Comparison of ENCODE assay signal across 25 cellular contexts in genomic region chr22:37822079-37822833, GRCh38. TPM values are rescaled to one million over a fixed set of nuclear protein-coding genes. Genes with fewer than 3 reads are reported as not detected.
A peak's percentile ranks its signal among the peaks of the same experiment; 100 is the strongest.
DNase-seq lines count a peak whose midpoint lies in the region; ATAC-seq, FAIRE-seq and TF ChIP-seq lines count a peak whose summit lies in the region.
"Had no signal": no experiment of that assay in that cellular context is flagged by ENCODE, and none has a peak within 500 bp of the region (broad histone marks: within the 10 kb centered on the region; RNA-seq: fewer than 3 reads in every experiment).

No MANE protein-coding gene starts in this region.

- H4K8ac ChIP-seq in IMR-90 (ENCODE audit: low read depth in 2 of 2, low read length in 2 of 2) (no peak overlapping the region), H1 (ENCODE audit: extremely low read depth, insufficient read depth, low read length) (peak overlapping the region; percentile 62)

- peak overlapping the region; percentile 97; the same call in 1 of the 2 replicates for H2BK12ac ChIP-seq in H1 (ENCODE audit: low read depth, low read length)

- peak overlapping the region; percentile 13 for H3K4me3 Mint-ChIP-seq in natural killer cell treated with Interleukin-12 subunit alpha and Interleukin-12 subunit beta and Interleukin-15 and Interleukin-18, amount 100 ng/mL, for 72 hours
- H3K4me3 Mint-ChIP-seq: activated T-cell treated with anti-CD3 and anti-CD28 coated beads, Interleukin-2, amount 50 U/mL, for 72 hours; CD8-positive, alpha-beta T cell; dendritic cell treated with granulocyte-macrophage colony-stimulating factor and Interleukin-4, amounts not matched to agents 40 ng/mL and 50 ng/mL, for 4 days had no signal

- H3K36me3 Mint-ChIP-seq in natural killer cell treated with Interleukin-12 subunit alpha and Interleukin-12 subunit beta and Interleukin-15 and Interleukin-18, amount 100 ng/mL, for 72 hours = no peaks in the 10 kb centered on the region
- H3K36me3 Mint-ChIP-seq: CD8-positive, alpha-beta T cell had no signal

- no peak for TF ChIP-seq EP300 in H1 (IDR thresholded peaks at IDR 0.05; ENCODE audit: borderline replicate concordance in 1 of 2, low read depth in 2 of 2, low read length in 2 of 2)

- DNase-seq in ELF-1 (ENCODE audit: low read depth, low spot score) = peak; percentile 52
- no peak for DNase-seq in IMR-90
- DNase-seq in H1 (ENCODE audit: low read depth in 1 of 2, low spot score in 2 of 2) = peak in 1 of 2 experiments; percentile 62
- DNase-seq in natural killer cell treated with Interleukin-12 subunit alpha and Interleukin-12 subunit beta and Interleukin-15 and Interleukin-18, amount 100 ng/mL, for 72 hours (ENCODE audit: low spot score) = no peak
- no peak for DNase-seq in MG63
- no peak for DNase-seq in MV-4-11 (lab: John Stamatoyannopoulos, UW)
- no peak for DNase-seq in body of pancreas
- no peak for DNase-seq in NCI-H187 (lab: John Stamatoyannopoulos, UW)
- DNase-seq: activated CD4-positive, alpha-beta T cell treated with anti-CD3 and anti-CD28 coated beads for 4 hours; activated naive CD4-positive, alpha-beta T cell treated with anti-CD3 and anti-CD28 coated beads, Interleukin-2, amount 50 U/mL, for 16 hours; activated T-cell treated with anti-CD3 and anti-CD28 coated beads, Interleukin-2, amount 50 U/mL, for 72 hours; caudate nucleus; CD8-positive, alpha-beta T cell; DND-41; MM.1S; NCI-H1436 treated with DMSO at 0.1 percent for 48 hours; NCI-H2171; NCI-H69; small intestine; stimulated activated CD4-positive, alpha-beta T cell treated with anti-CD3 and anti-CD28 coated beads, Interleukin-2, amount 100 ng/mL, for 48 hours; stimulated activated naive CD4-positive, alpha-beta T cell treated with Interleukin-2 at 50 U/mL for 16 hours had no signal

- TF ChIP-seq CTCF in IMR-90 (conservative IDR thresholded peaks at IDR 0.05; ENCODE audit: low read depth, low read length) = no peak
- peak in 2 of 3 experiments; percentile 25 to 33; a peak in 2 of 4 replicates for TF ChIP-seq CTCF in H1 (IDR thresholded peaks at IDR 0.05; ENCODE audit: control extremely low read depth in 1 of 3, insufficient read depth in 1 of 3, low read depth in 1 of 3, low read length in 3 of 3)
- TF ChIP-seq CTCF in body of pancreas (IDR thresholded peaks at IDR 0.05) = no peak

- H3K4me1 ChIP-seq in IMR-90 (ENCODE audit: control insufficient read depth, insufficient read depth, low read length) (peaks cover 10% of the 10 kb centered on the region), H1 (replicated peaks in 1 of 4; ENCODE audit: control insufficient read depth in 3 of 4, insufficient read depth in 4 of 4, low read length in 3 of 4) (peaks cover 5 to 40% (median 27%) of the 10 kb centered on the region in 4 experiments), body of pancreas (peaks cover 18% of the 10 kb centered on the region)

- no peak overlapping the region for H3K27ac Mint-ChIP-seq in natural killer cell treated with Interleukin-12 subunit alpha and Interleukin-12 subunit beta and Interleukin-15 and Interleukin-18, amount 100 ng/mL, for 72 hours
- H3K27ac Mint-ChIP-seq: activated T-cell treated with anti-CD3 and anti-CD28 coated beads, Interleukin-2, amount 50 U/mL, for 72 hours; CD8-positive, alpha-beta T cell; dendritic cell treated with granulocyte-macrophage colony-stimulating factor and Interleukin-4, amounts not matched to agents 40 ng/mL and 50 ng/mL, for 4 days had no signal

- H4K5ac ChIP-seq in IMR-90 (ENCODE audit: low read depth, low read length) = no peak overlapping the region
- H4K5ac ChIP-seq in H1 (ENCODE audit: insufficient read length, low read depth, low read length) = peak overlapping the region; percentile 33

- BruUV-seq in IMR-90 (replicated peaks; lab: Mats Ljungman, UMichigan) = no TSS peak

- H3K4ac ChIP-seq in IMR-90 (ENCODE audit: low read depth, low read length) (no peak overlapping the region), H1 (replicated peaks; ENCODE audit: insufficient read length, low read depth, low read length) (no peak overlapping the region)

- ATAC-seq in IMR-90 (ENCODE audit: low read depth) = no peak
- ATAC-seq in natural killer cell treated with Interleukin-12 subunit alpha and Interleukin-12 subunit beta and Interleukin-15 and Interleukin-18, amount 100 ng/mL, for 72 hours = no peak
- ATAC-seq in body of pancreas = no peak
- ATAC-seq: activated T-cell treated with anti-CD3 and anti-CD28 coated beads, Interleukin-2, amount 50 U/mL, for 72 hours; CD8-positive, alpha-beta T cell; left lung had no signal

- H3K14ac ChIP-seq in IMR-90 (replicated peaks; ENCODE audit: low read depth, low read length) (no peak overlapping the region), H1 (ENCODE audit: insufficient read length) (no peak overlapping the region)

- TF ChIP-seq RAD21 in IMR-90 (IDR thresholded peaks at IDR 0.05; ENCODE audit: low read length) (no peak), H1 (IDR thresholded peaks at IDR 0.05 in 1 of 2, conservative IDR thresholded peaks at IDR 0.05 in 1 of 2; ENCODE audit: low read depth in 2 of 2, low read length in 2 of 2) (peak in 1 of 2 experiments; percentile 32; a peak in 1 of 4 replicates)

- H3K9me3 ChIP-seq in IMR-90 (ENCODE audit: control insufficient read depth, insufficient read depth, low read length) (no peaks in the 10 kb centered on the region), H1 (ENCODE audit: insufficient read depth in 2 of 2, low read depth in 1 of 2, low read length in 1 of 2) (no peaks in the 10 kb centered on the region), MG63 (no peaks in the 10 kb centered on the region), body of pancreas (no peaks in the 10 kb centered on the region)
- H3K9me3 ChIP-seq: left lung had no signal

- H2AFZ ChIP-seq in IMR-90 (replicated peaks; ENCODE audit: low read length, poor library complexity) (peak overlapping the region; percentile 26), H1 (ENCODE audit: low read length) (0 out of 2 replicates have a peak overlapping the region, but pooled peaks have one; percentile 17)

- CTCF ChIA-PET in IMR-90 (lab: Yijun Ruan, JAX) (no interaction called here), H1 (lab: Charles Lee; ENCODE audit: partially characterized antibody) (interaction anchor here (1.1 to 3.1 kb wide), 5 partner anchors 12 to 252 kb away, joined by 3 to 17 read pairs (median 4); no protein-coding TSS in a partner anchor)

- no peaks in the 10 kb centered on the region for H3K79me1 ChIP-seq in IMR-90 (ENCODE audit: low read depth in 1 of 2, low read length in 2 of 2)
- no peaks in the 10 kb centered on the region for H3K79me1 ChIP-seq in H1 (ENCODE audit: low read depth, low read length)

- no peak overlapping the region for H4K91ac ChIP-seq in IMR-90 (ENCODE audit: insufficient read depth, low read depth, low read length)
- H4K91ac ChIP-seq in H1 (replicated peaks; ENCODE audit: insufficient read length, low read length) = peak overlapping the region; percentile 22

- H3K9me1 ChIP-seq in IMR-90 (ENCODE audit: insufficient read depth, low read length) = no peaks in the 10 kb centered on the region

- H3K4me2 ChIP-seq in IMR-90 (ENCODE audit: low read depth, low read length) = no peak overlapping the region
- H3K4me2 ChIP-seq in H1 (ENCODE audit: insufficient read depth in 1 of 2, low read depth in 2 of 2, low read length in 2 of 2) = peak overlapping the region; percentile 51 to 56

- 38% methylated on average over 2 of the region's 8 CpGs; no CpG with 5 or more reads in 1 of the 2 experiments for WGBS in IMR-90 (ENCODE audit: extremely low coverage in 2 of 2, insufficient read length in 1 of 2), 2 experiments
- 63% methylated on average over 7 of the region's 8 CpGs; no CpG with 5 or more reads in 1 of the 2 experiments for WGBS in H1 (ENCODE audit: extremely low coverage in 1 of 2, insufficient coverage in 1 of 2, insufficient read length in 1 of 2, insufficient replicate concordance in 2 of 2, low coverage in 1 of 2, low lambda C conversion rate in 2 of 2, missing lambda C conversion rate in 1 of 2), 2 experiments
- WGBS in body of pancreas, 2 donors = 35 to 49% methylated on average over 6 to 8 of the region's 8 CpGs

- in situ Hi-C loops in IMR-90 (cut with MboI; ENCODE audit: low sequenced_read_pairs) = no loop called here

- H3K23ac ChIP-seq in IMR-90 (ENCODE audit: low read depth, low read length) (no peak overlapping the region), H1 (ENCODE audit: insufficient read length) (no peak overlapping the region)

- intact Hi-C loops in IMR-90 (cut with micrococcal nuclease) = no loop called here
- intact Hi-C loops in body of pancreas (cut with DNase I) = loop anchor here (5.0 kb wide), 1 partner anchor 135 kb away; no protein-coding TSS in a partner anchor

- H2BK20ac ChIP-seq in IMR-90 (ENCODE audit: low read depth, low read length) (no peak overlapping the region), H1 (ENCODE audit: low read length) (no peak overlapping the region; the same call in 1 of the 2 replicates)

- FAIRE-seq in H1 (lab: Jason Lieb, UNC) = peak; percentile 66
- FAIRE-seq: GM12892, small intestine had no signal

- no peaks in the 10 kb centered on the region for H3K9me3 Mint-ChIP-seq in natural killer cell treated with Interleukin-12 subunit alpha and Interleukin-12 subunit beta and Interleukin-15 and Interleukin-18, amount 100 ng/mL, for 72 hours
- H3K9me3 Mint-ChIP-seq: activated T-cell treated with anti-CD3 and anti-CD28 coated beads, Interleukin-2, amount 50 U/mL, for 72 hours; CD8-positive, alpha-beta T cell; dendritic cell treated with granulocyte-macrophage colony-stimulating factor and Interleukin-4, amounts not matched to agents 40 ng/mL and 50 ng/mL, for 4 days had no signal

- POLR2A ChIA-PET in IMR-90 (lab: Charles Lee; ENCODE audit: unreplicated experiment) (no interaction called here), H1 (lab: Charles Lee; ENCODE audit: partially characterized antibody) (interaction anchor here (0.8 to 5.4 kb wide), 13 partner anchors 12 to 132 kb away, joined by 3 to 65 read pairs (median 6); partner anchors contain the start of genes ANKRD54, C22orf23, EIF3L and GCAT)

- no peak overlapping the region for H2AK9ac ChIP-seq in IMR-90 (replicated peaks; ENCODE audit: low read depth, low read length, poor library complexity)

- H2BK15ac ChIP-seq in IMR-90 (ENCODE audit: low read depth, low read length) (no peak overlapping the region), H1 (ENCODE audit: low read length) (peak overlapping the region; percentile 92)

- H3K56ac ChIP-seq in IMR-90 (ENCODE audit: extremely low read depth, insufficient read depth, low read length) = no peak overlapping the region
- H3K56ac ChIP-seq in H1 (replicated peaks; ENCODE audit: insufficient read length, low read depth, low read length) = no peak overlapping the region

- no peak overlapping the region for H2BK5ac ChIP-seq in IMR-90 (ENCODE audit: low read depth, low read length, poor library complexity, severe bottlenecking)
- peak overlapping the region; percentile 61; the same call in 1 of the 2 replicates for H2BK5ac ChIP-seq in H1 (ENCODE audit: low read depth, low read length)

- H2BK120ac ChIP-seq in IMR-90 (ENCODE audit: low read depth, low read length) (no peak overlapping the region), H1 (replicated peaks; ENCODE audit: low read depth, low read length) (no peak overlapping the region)

- H3K23me2 ChIP-seq in H1 (ENCODE audit: low read depth, low read length) = peaks cover 18% of the 10 kb centered on the region

- H3K27ac ChIP-seq in IMR-90 (ENCODE audit: insufficient read depth, low read length) (no peak overlapping the region), H1 (ENCODE audit: low read depth, low read length) (no peak overlapping the region), body of pancreas (no peak overlapping the region)
- H3K27ac ChIP-seq: left lung had no signal

- H3K27me3 ChIP-seq in IMR-90 (ENCODE audit: control insufficient read depth, insufficient read depth, low read length) (peaks cover 30% of the 10 kb centered on the region), H1 (replicated peaks in 1 of 4; ENCODE audit: control insufficient read depth in 3 of 4, extremely low read depth in 1 of 4, insufficient read depth in 3 of 4, low read length in 3 of 4) (peaks cover 8 to 44% (median 41%) of the 10 kb centered on the region in 4 experiments), MG63 (no peaks in the 10 kb centered on the region), body of pancreas (no peaks in the 10 kb centered on the region)

- H3K79me2 ChIP-seq in H1 (ENCODE audit: control insufficient read depth in 1 of 2, insufficient read depth in 2 of 2, low read length in 2 of 2) = no peaks in the 10 kb centered on the region

- peaks cover 8 to 21% of the 10 kb centered on the region in 2 donors for H3K27me3 Mint-ChIP-seq in natural killer cell treated with Interleukin-12 subunit alpha and Interleukin-12 subunit beta and Interleukin-15 and Interleukin-18, amount 100 ng/mL, for 72 hours

- H3K9ac ChIP-seq in IMR-90 (ENCODE audit: low read depth, low read length) (no peak overlapping the region), H1 (replicated peaks in 1 of 4; ENCODE audit: extremely low read depth in 1 of 4, low read depth in 3 of 4, low read length in 3 of 4) (no peak overlapping the region; a peak in 1 of 7 replicates)

- H2AK5ac ChIP-seq in IMR-90 (ENCODE audit: low read depth, low read length) (no peak overlapping the region), H1 (ENCODE audit: low read depth, low read length) (0 out of 2 replicates have a peak overlapping the region, but pooled peaks have one; percentile 17)

- H4K20me1 ChIP-seq in IMR-90 (ENCODE audit: insufficient read depth, low read length) (no peaks in the 10 kb centered on the region), H1 (replicated peaks in 1 of 2; ENCODE audit: control insufficient read depth in 1 of 2, insufficient read depth in 2 of 2, low read length in 2 of 2) (no peaks in the 10 kb centered on the region)

- H3K4me3 ChIP-seq in IMR-90 (ENCODE audit: insufficient read depth, low read depth, low read length) (no peak overlapping the region), H1 (ENCODE audit: extremely low read depth in 1 of 4, insufficient read depth in 2 of 4, low read depth in 3 of 4, low read length in 4 of 4) (peak overlapping the region in 1 of 4 experiments; percentile 34; a peak in 1 of 8 replicates), MG63 (no peak overlapping the region), body of pancreas (no peak overlapping the region)
- H3K4me3 ChIP-seq: left lung had no signal

- TF ChIP-seq POLR2A in IMR-90 (IDR thresholded peaks at IDR 0.05; ENCODE audit: low read depth, low read length) = no peak
- no peak for TF ChIP-seq POLR2A in H1 (IDR thresholded peaks at IDR 0.05; ENCODE audit: control extremely low read depth in 1 of 2, low read depth in 2 of 2, low read length in 2 of 2)
- TF ChIP-seq POLR2A in body of pancreas (IDR thresholded peaks at IDR 0.05) = no peak

- dilution Hi-C loops in IMR-90 (cut with HindIII; ENCODE audit: low sequenced_read_pairs, unreplicated experiment) = no loop called here

- H3K36me3 ChIP-seq in IMR-90 (ENCODE audit: control insufficient read depth, insufficient read depth, low read length) (no peaks in the 10 kb centered on the region), H1 (ENCODE audit: control insufficient read depth in 2 of 4, insufficient read depth in 4 of 4, low read length in 3 of 4) (no peaks in the 10 kb centered on the region), MG63 (no peaks in the 10 kb centered on the region), body of pancreas (replicated peaks in 1 of 2; ENCODE audit: insufficient read depth in 1 of 2, low read depth in 2 of 2) (no peaks in the 10 kb centered on the region)
- H3K36me3 ChIP-seq: left lung had no signal

- peaks cover 5 to 13% of the 10 kb centered on the region in 2 donors for H3K4me1 Mint-ChIP-seq in natural killer cell treated with Interleukin-12 subunit alpha and Interleukin-12 subunit beta and Interleukin-15 and Interleukin-18, amount 100 ng/mL, for 72 hours (ENCODE audit: low read depth in 2 of 2)

- H3K18ac ChIP-seq in IMR-90 (ENCODE audit: low read depth, low read length) (no peak overlapping the region), H1 (ENCODE audit: extremely low read depth, low read length) (peak overlapping the region; percentile 42)

RNA-seq across cellular contexts. Expression of gene GALR3, which starts 0.9 kb away (rescaled TPM):
- total RNA-seq in IMR-90 (2012; rRNA removed) (not detected in 2 replicates), body of pancreas (not detected)
- polyA plus RNA-seq in IMR-90 (2012; rRNA removed) (not detected in 2 replicates), H1 (2011; rRNA removed) (0.77 and 1.1 TPM in 2 replicates)
- polyA plus RNA-seq in IMR-90 (2012; cell fraction: cytosol; rRNA removed) = not detected in 2 replicates
- 0.15 TPM in 1 of 2 replicates, not detected in the other for polyA plus RNA-seq in IMR-90 (2012; cell fraction: nucleus; rRNA removed; ENCODE audit: low replicate concordance)
- total RNA-seq in H1 (2021; fragmentation: NEBNext Ultra II Directional; extraction: Animal tissue kit (Norgen Biotek cat#: 25700)) = 0.46 and 0.84 TPM in 2 replicates
- polyA plus RNA-seq in H1 (2011; cell fraction: cytosol; rRNA removed) = 0.54 TPM
- polyA plus RNA-seq in H1 (2011; cell fraction: nucleus; rRNA removed) = 1.7 TPM
- polyA plus RNA-seq in H1 (2012, experiment 1 of 2) = 0.42 to 0.76 TPM (median 0.59 TPM) in 3 of 4 replicates, not detected in the other
- polyA plus RNA-seq in H1 (2012, experiment 2 of 2) = 0.26 TPM
- 0.45 TPM for polyA plus RNA-seq in H1 (2013, experiment 1 of 2)
- polyA plus RNA-seq in H1 (2013, experiment 2 of 2) = 0.64 TPM
- polyA minus RNA-seq in H1 (2011; rRNA and poly(A)+ RNA removed) = 0.39 TPM in 1 of 2 replicates, not detected in the other
- not detected for polyA minus RNA-seq in H1 (2011; cell fraction: cytosol; rRNA and poly(A)+ RNA removed)
- polyA minus RNA-seq in H1 (2011; cell fraction: nucleus; rRNA and poly(A)+ RNA removed) = 0.60 TPM
- total RNA-seq in natural killer cell treated with Interleukin-12 subunit alpha and Interleukin-12 subunit beta and Interleukin-15 and Interleukin-18, amount 100 ng/mL, for 72 hours = not detected
- not detected in 2 replicates for total RNA-seq in MG63 (2014; rRNA removed; shearing (Covaris generic); ENCODE audit: low replicate concordance)
- total RNA-seq: CD8-positive, alpha-beta T cell; left lung had no signal
- polyA plus RNA-seq: small intestine, thymus had no signal

RNA-seq across cellular contexts. Expression of gene GCAT, which starts 14.5 kb away (rescaled TPM):
- total RNA-seq in IMR-90 (2012; rRNA removed) (25.6 and 32.3 TPM in 2 replicates), body of pancreas (10 to 100 TPM; 31.6 to 42.5 TPM)
- polyA plus RNA-seq in IMR-90 (2012; rRNA removed) (20.6 and 26.2 TPM in 2 replicates), H1 (2011; rRNA removed) (47.5 and 51.7 TPM in 2 replicates)
- polyA plus RNA-seq in IMR-90 (2012; cell fraction: cytosol; rRNA removed) = 18.9 and 29.8 TPM in 2 replicates
- polyA plus RNA-seq in IMR-90 (2012; cell fraction: nucleus; rRNA removed; ENCODE audit: low replicate concordance) = 15.8 and 38.2 TPM in 2 replicates
- total RNA-seq in H1 (2021; fragmentation: NEBNext Ultra II Directional; extraction: Animal tissue kit (Norgen Biotek cat#: 25700)) = 24.3 and 24.5 TPM in 2 replicates
- 36.8 TPM for polyA plus RNA-seq in H1 (2011; cell fraction: cytosol; rRNA removed)
- polyA plus RNA-seq in H1 (2011; cell fraction: nucleus; rRNA removed) = 61.9 TPM
- polyA plus RNA-seq in H1 (2012, experiment 1 of 2) = 19.8 to 42.1 TPM (median 35.7 TPM) in 4 replicates
- polyA plus RNA-seq in H1 (2012, experiment 2 of 2) = 34.4 TPM
- polyA plus RNA-seq in H1 (2013, experiment 1 of 2) = 23.2 TPM
- 23.4 TPM for polyA plus RNA-seq in H1 (2013, experiment 2 of 2)
- 17.4 and 19.2 TPM in 2 replicates for polyA minus RNA-seq in H1 (2011; rRNA and poly(A)+ RNA removed)
- polyA minus RNA-seq in H1 (2011; cell fraction: cytosol; rRNA and poly(A)+ RNA removed) = 37.1 TPM
- 17.9 TPM for polyA minus RNA-seq in H1 (2011; cell fraction: nucleus; rRNA and poly(A)+ RNA removed)
- total RNA-seq in natural killer cell treated with Interleukin-12 subunit alpha and Interleukin-12 subunit beta and Interleukin-15 and Interleukin-18, amount 100 ng/mL, for 72 hours = 10 to 100 TPM; 11.5 to 12.3 TPM
- 23.6 and 39.4 TPM in 2 replicates for total RNA-seq in MG63 (2014; rRNA removed; shearing (Covaris generic); ENCODE audit: low replicate concordance)

RNA-seq across cellular contexts. Expression of gene ANKRD54, which starts 21.9 kb away (rescaled TPM):
- 18.5 and 20.3 TPM in 2 replicates for total RNA-seq in IMR-90 (2012; rRNA removed)
- polyA plus RNA-seq in IMR-90 (2012; rRNA removed) = 31.3 and 31.5 TPM in 2 replicates
- 27.1 and 36.8 TPM in 2 replicates for polyA plus RNA-seq in IMR-90 (2012; cell fraction: cytosol; rRNA removed)
- polyA plus RNA-seq in IMR-90 (2012; cell fraction: nucleus; rRNA removed; ENCODE audit: low replicate concordance) = 46.2 and 142 TPM in 2 replicates
- 13.3 and 13.7 TPM in 2 replicates for total RNA-seq in H1 (2021; fragmentation: NEBNext Ultra II Directional; extraction: Animal tissue kit (Norgen Biotek cat#: 25700))
- 16.7 and 18.8 TPM in 2 replicates for polyA plus RNA-seq in H1 (2011; rRNA removed)
- polyA plus RNA-seq in H1 (2011; cell fraction: cytosol; rRNA removed) = 22.3 TPM
- polyA plus RNA-seq in H1 (2011; cell fraction: nucleus; rRNA removed) = 26.7 TPM
- polyA plus RNA-seq in H1 (2012, experiment 1 of 2) = 9.5 to 15.4 TPM (median 13.8 TPM) in 4 replicates
- polyA plus RNA-seq in H1 (2012, experiment 2 of 2) = 11.9 TPM
- 12.3 TPM for polyA plus RNA-seq in H1 (2013, experiment 1 of 2)
- 12.1 TPM for polyA plus RNA-seq in H1 (2013, experiment 2 of 2)
- 8.4 and 11.3 TPM in 2 replicates for polyA minus RNA-seq in H1 (2011; rRNA and poly(A)+ RNA removed)
- polyA minus RNA-seq in H1 (2011; cell fraction: cytosol; rRNA and poly(A)+ RNA removed) = 12.0 TPM
- polyA minus RNA-seq in H1 (2011; cell fraction: nucleus; rRNA and poly(A)+ RNA removed) = 10.5 TPM
- total RNA-seq in natural killer cell treated with Interleukin-12 subunit alpha and Interleukin-12 subunit beta and Interleukin-15 and Interleukin-18, amount 100 ng/mL, for 72 hours = 10 to 100 TPM; 23.2 to 42.2 TPM
- total RNA-seq in MG63 (2014; rRNA removed; shearing (Covaris generic); ENCODE audit: low replicate concordance) = 40.9 and 61.1 TPM in 2 replicates
- total RNA-seq in body of pancreas = 10 to 100 TPM; 38.1 to 88.0 TPM

RNA-seq across cellular contexts. Expression of gene EIF3L, which starts 27.0 kb away (rescaled TPM):
- 464 and 593 TPM in 2 replicates for total RNA-seq in IMR-90 (2012; rRNA removed)
- 354 and 391 TPM in 2 replicates for polyA plus RNA-seq in IMR-90 (2012; rRNA removed)
- 183 and 246 TPM in 2 replicates for polyA plus RNA-seq in IMR-90 (2012; cell fraction: cytosol; rRNA removed)
- polyA plus RNA-seq in IMR-90 (2012; cell fraction: nucleus; rRNA removed; ENCODE audit: low replicate concordance) = 89.0 and 188 TPM in 2 replicates
- total RNA-seq in H1 (2021; fragmentation: NEBNext Ultra II Directional; extraction: Animal tissue kit (Norgen Biotek cat#: 25700)) = 622 and 639 TPM in 2 replicates
- 588 and 886 TPM in 2 replicates for polyA plus RNA-seq in H1 (2011; rRNA removed)
- polyA plus RNA-seq in H1 (2011; cell fraction: cytosol; rRNA removed) = 739 TPM
- 433 TPM for polyA plus RNA-seq in H1 (2011; cell fraction: nucleus; rRNA removed)
- polyA plus RNA-seq in H1 (2012, experiment 1 of 2) = 891 to 952 TPM (median 929 TPM) in 4 replicates
- polyA plus RNA-seq in H1 (2012, experiment 2 of 2) = 202 TPM
- polyA plus RNA-seq in H1 (2013, experiment 1 of 2) = 533 TPM
- 561 TPM for polyA plus RNA-seq in H1 (2013, experiment 2 of 2)
- 1,196 and 1,601 TPM in 2 replicates for polyA minus RNA-seq in H1 (2011; rRNA and poly(A)+ RNA removed)
- polyA minus RNA-seq in H1 (2011; cell fraction: cytosol; rRNA and poly(A)+ RNA removed) = 274 TPM
- polyA minus RNA-seq in H1 (2011; cell fraction: nucleus; rRNA and poly(A)+ RNA removed) = 247 TPM
- total RNA-seq in natural killer cell treated with Interleukin-12 subunit alpha and Interleukin-12 subunit beta and Interleukin-15 and Interleukin-18, amount 100 ng/mL, for 72 hours = 100 to 1,000 TPM; 271 to 340 TPM
- 303 and 347 TPM in 2 replicates for total RNA-seq in MG63 (2014; rRNA removed; shearing (Covaris generic); ENCODE audit: low replicate concordance)
- total RNA-seq in body of pancreas = 100 to 1,000 TPM; 139 to 230 TPM

Comparison
In these comparisons a context has a peak if more than half of its experiments do, and no peak if none do; other contexts are left out.
1. CTCF ChIP-seq: peak in H1 (2 of 3); none in IMR-90 (single experiment) and body of pancreas (0 of 7).